8 cellular contexts compared by ENCODE assay signal in the genomic region with DNA sequence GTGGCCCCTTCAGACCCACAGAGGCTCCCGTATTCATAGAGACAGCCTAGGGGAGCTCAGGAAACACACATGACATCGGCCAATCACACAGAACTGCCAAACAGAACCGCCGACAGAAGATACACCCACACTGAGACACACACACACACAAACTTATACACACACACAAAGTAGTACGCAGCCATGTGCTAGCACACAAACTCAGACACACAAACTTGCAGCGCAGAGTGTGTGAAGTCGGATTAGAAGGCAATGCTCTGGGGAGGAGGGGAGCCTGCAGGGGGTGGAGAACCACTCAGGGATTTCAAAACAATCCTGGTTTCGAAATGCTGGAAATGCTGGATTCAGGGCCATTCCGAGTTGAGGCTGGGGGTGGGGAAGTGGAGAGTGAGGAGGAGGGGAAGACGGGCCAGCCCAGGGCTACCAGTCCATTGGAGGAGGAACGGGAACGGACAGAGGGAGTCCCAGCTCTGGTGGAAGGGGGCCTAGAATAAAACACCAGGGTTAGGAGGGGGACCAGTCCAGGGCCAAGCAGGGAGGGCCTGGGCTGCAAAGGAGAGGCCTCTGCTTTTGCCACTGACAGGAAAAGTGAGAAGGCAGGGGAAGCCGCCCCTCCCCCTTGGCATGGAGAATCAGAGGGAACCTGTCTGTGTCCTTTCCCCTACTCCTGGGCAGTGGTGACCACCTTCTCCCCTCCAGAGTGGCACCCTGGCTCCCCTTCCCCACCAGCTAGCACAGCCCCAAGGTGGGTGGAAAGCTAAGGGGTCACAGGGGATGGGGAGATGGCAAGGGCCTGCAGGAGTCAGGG. TPM values are rescaled to one million over a fixed set of nuclear protein-coding genes. Genes with fewer than 3 reads are reported as not detected.
DNase-seq lines count a peak whose midpoint lies in the region; ATAC-seq lines count a peak whose summit lies in the region.

No MANE protein-coding gene starts in this region.

- no peak overlapping the region for H3K9ac ChIP-seq in rectal smooth muscle tissue (ENCODE audit: low read length)

- peak overlapping the region; percentile 91 for H3K27ac ChIP-seq in rectal smooth muscle tissue (ENCODE audit: low read depth, low read length)

- no peaks in the 10 kb centered on the region for H3K36me3 ChIP-seq in rectal smooth muscle tissue (ENCODE audit: control insufficient read depth, insufficient read depth, low read length)

- intact Hi-C loops in activated CD4-positive, alpha-beta T cell treated with anti-CD3 and anti-CD28 coated beads, Interleukin-2, amount 10 ng/mL, durations not matched to agents 24 days and 14 days (cut with micrococcal nuclease), result no loop called here
- intact Hi-C loops in activated T-helper 2 cell treated with anti-CD3 and anti-CD28 coated beads, Interferon-gamma antibody, Interleukin-2, Interleukin-4, amounts not matched to agents 10 μg/mL and 5 μg/mL and 100 μg/mL, durations not matched to agents 14 hours and 24 hours and 36 hours (cut with micrococcal nuclease), result no loop called here
- intact Hi-C loops in left cardiac atrium (cut with DNase I), result no loop called here

- H3K27me3 ChIP-seq in rectal smooth muscle tissue (ENCODE audit: control insufficient read depth, insufficient read depth, low read length), result no peaks in the 10 kb centered on the region

- no peaks in the 10 kb centered on the region for H3K9me3 Mint-ChIP-seq in activated CD4-positive, alpha-beta T cell treated with anti-CD3 and anti-CD28 coated beads, Interleukin-2, amount 10 ng/mL, durations not matched to agents 24 days and 14 days
- no peaks in the 10 kb centered on the region for H3K9me3 Mint-ChIP-seq in activated T-helper 2 cell treated with anti-CD3 and anti-CD28 coated beads, Interferon-gamma antibody, Interleukin-2, Interleukin-4, amounts not matched to agents 10 μg/mL and 5 μg/mL and 100 μg/mL, durations not matched to agents 14 hours and 24 hours and 36 hours

- peak; percentile 63 for DNase-seq in activated CD4-positive, alpha-beta T cell treated with anti-CD3 and anti-CD28 coated beads, Interleukin-2, amount 10 ng/mL, durations not matched to agents 24 days and 14 days
- no peak for DNase-seq in activated CD4-positive, alpha-beta T cell treated with anti-CD3 and anti-CD28 coated beads for 1 hour
- DNase-seq in activated T-helper 2 cell treated with anti-CD3 and anti-CD28 coated beads, Interferon-gamma antibody, Interleukin-2, Interleukin-4, amounts not matched to agents 10 μg/mL and 5 μg/mL and 100 μg/mL, durations not matched to agents 14 hours and 24 hours and 36 hours (ENCODE audit: low spot score), result no peak
- DNase-seq in left cardiac atrium, result peak; percentile 78
- DNase-seq in globus pallidus (ENCODE audit: low spot score), result no peak
- DNase-seq in stimulated activated CD4-positive, alpha-beta T cell treated with anti-CD3 and anti-CD28 coated beads, Interleukin-4, amount 100 ng/mL, for 1 hour, result no peak

- ATAC-seq in left cardiac atrium (peak; percentile 2 to 25), GM18498 (IDR thresholded peaks at IDR 0.05; ENCODE audit: unreplicated experiment) (no peak)

- peaks cover 72% of the 10 kb centered on the region for H3K4me1 Mint-ChIP-seq in activated CD4-positive, alpha-beta T cell treated with anti-CD3 and anti-CD28 coated beads, Interleukin-2, amount 10 ng/mL, durations not matched to agents 24 days and 14 days
- peaks cover 69% of the 10 kb centered on the region for H3K4me1 Mint-ChIP-seq in activated T-helper 2 cell treated with anti-CD3 and anti-CD28 coated beads, Interferon-gamma antibody, Interleukin-2, Interleukin-4, amounts not matched to agents 10 μg/mL and 5 μg/mL and 100 μg/mL, durations not matched to agents 14 hours and 24 hours and 36 hours (ENCODE audit: low read depth)

- H3K27ac Mint-ChIP-seq in activated CD4-positive, alpha-beta T cell treated with anti-CD3 and anti-CD28 coated beads, Interleukin-2, amount 10 ng/mL, durations not matched to agents 24 days and 14 days, result peak overlapping the region; percentile 85
- peak overlapping the region; percentile 48 for H3K27ac Mint-ChIP-seq in activated T-helper 2 cell treated with anti-CD3 and anti-CD28 coated beads, Interferon-gamma antibody, Interleukin-2, Interleukin-4, amounts not matched to agents 10 μg/mL and 5 μg/mL and 100 μg/mL, durations not matched to agents 14 hours and 24 hours and 36 hours

- peak overlapping the region; percentile 81 for H3K4me3 ChIP-seq in rectal smooth muscle tissue (ENCODE audit: low read length)

- H3K36me3 Mint-ChIP-seq in activated CD4-positive, alpha-beta T cell treated with anti-CD3 and anti-CD28 coated beads, Interleukin-2, amount 10 ng/mL, durations not matched to agents 24 days and 14 days (ENCODE audit: low read depth), result peaks cover 10% of the 10 kb centered on the region
- H3K36me3 Mint-ChIP-seq in activated T-helper 2 cell treated with anti-CD3 and anti-CD28 coated beads, Interferon-gamma antibody, Interleukin-2, Interleukin-4, amounts not matched to agents 10 μg/mL and 5 μg/mL and 100 μg/mL, durations not matched to agents 14 hours and 24 hours and 36 hours (ENCODE audit: low read depth), result peaks cover 9% of the 10 kb centered on the region

- H3K4me3 Mint-ChIP-seq in activated CD4-positive, alpha-beta T cell treated with anti-CD3 and anti-CD28 coated beads, Interleukin-2, amount 10 ng/mL, durations not matched to agents 24 days and 14 days, result peak overlapping the region; percentile 91
- peak overlapping the region; percentile 59 for H3K4me3 Mint-ChIP-seq in activated T-helper 2 cell treated with anti-CD3 and anti-CD28 coated beads, Interferon-gamma antibody, Interleukin-2, Interleukin-4, amounts not matched to agents 10 μg/mL and 5 μg/mL and 100 μg/mL, durations not matched to agents 14 hours and 24 hours and 36 hours (ENCODE audit: low read depth)

- H3K4me1 ChIP-seq in rectal smooth muscle tissue (ENCODE audit: control insufficient read depth, insufficient read depth, low read length), result peaks cover 63% of the 10 kb centered on the region

- H3K27me3 Mint-ChIP-seq in activated CD4-positive, alpha-beta T cell treated with anti-CD3 and anti-CD28 coated beads, Interleukin-2, amount 10 ng/mL, durations not matched to agents 24 days and 14 days, result no peaks in the 10 kb centered on the region
- no peaks in the 10 kb centered on the region for H3K27me3 Mint-ChIP-seq in activated T-helper 2 cell treated with anti-CD3 and anti-CD28 coated beads, Interferon-gamma antibody, Interleukin-2, Interleukin-4, amounts not matched to agents 10 μg/mL and 5 μg/mL and 100 μg/mL, durations not matched to agents 14 hours and 24 hours and 36 hours (ENCODE audit: low read depth)

RNA-seq across cellular contexts. Expression of a gene that starts 4.4 kb away (rescaled TPM):
- 25.1 and 28.5 TPM in 2 replicates for total RNA-seq in activated CD4-positive, alpha-beta T cell treated with anti-CD3 and anti-CD28 coated beads, Interleukin-2, amount 10 ng/mL, durations not matched to agents 24 days and 14 days
- total RNA-seq in activated T-helper 2 cell treated with anti-CD3 and anti-CD28 coated beads, Interferon-gamma antibody, Interleukin-2, Interleukin-4, amounts not matched to agents 10 μg/mL and 5 μg/mL and 100 μg/mL, durations not matched to agents 14 hours and 24 hours and 36 hours, result 21.9 and 23.7 TPM in 2 replicates
- 10 to 100 TPM; 39.8 to 41.3 TPM for total RNA-seq in left cardiac atrium

RNA-seq across cellular contexts. Expression of a gene that starts 34.8 kb away (rescaled TPM):
- not detected in 2 replicates for total RNA-seq in activated CD4-positive, alpha-beta T cell treated with anti-CD3 and anti-CD28 coated beads, Interleukin-2, amount 10 ng/mL, durations not matched to agents 24 days and 14 days
- 0.21 TPM in 1 of 2 replicates, not detected in the other for total RNA-seq in activated T-helper 2 cell treated with anti-CD3 and anti-CD28 coated beads, Interferon-gamma antibody, Interleukin-2, Interleukin-4, amounts not matched to agents 10 μg/mL and 5 μg/mL and 100 μg/mL, durations not matched to agents 14 hours and 24 hours and 36 hours
- not detected for total RNA-seq in left cardiac atrium

RNA-seq across cellular contexts. Expression of a gene that starts 37.6 kb away (rescaled TPM):
- 6.1 and 6.4 TPM in 2 replicates for total RNA-seq in activated CD4-positive, alpha-beta T cell treated with anti-CD3 and anti-CD28 coated beads, Interleukin-2, amount 10 ng/mL, durations not matched to agents 24 days and 14 days
- 7.5 and 8.1 TPM in 2 replicates for total RNA-seq in activated T-helper 2 cell treated with anti-CD3 and anti-CD28 coated beads, Interferon-gamma antibody, Interleukin-2, Interleukin-4, amounts not matched to agents 10 μg/mL and 5 μg/mL and 100 μg/mL, durations not matched to agents 14 hours and 24 hours and 36 hours
- total RNA-seq in left cardiac atrium, result not detected

RNA-seq across cellular contexts. Expression of a gene that starts 50.2 kb away (rescaled TPM):
- not detected in 2 replicates for total RNA-seq in activated CD4-positive, alpha-beta T cell treated with anti-CD3 and anti-CD28 coated beads, Interleukin-2, amount 10 ng/mL, durations not matched to agents 24 days and 14 days
- total RNA-seq in activated T-helper 2 cell treated with anti-CD3 and anti-CD28 coated beads, Interferon-gamma antibody, Interleukin-2, Interleukin-4, amounts not matched to agents 10 μg/mL and 5 μg/mL and 100 μg/mL, durations not matched to agents 14 hours and 24 hours and 36 hours, result not detected in 2 replicates
- not detected for total RNA-seq in left cardiac atrium

Comparison
In these comparisons a context has a peak if more than half of its experiments do, and no peak if none do; other contexts are left out.
1. DNase-seq: peak in activated CD4-positive, alpha-beta T cell treated with anti-CD3 and anti-CD28 coated beads, Interleukin-2, amount 10 ng/mL, durations not matched to agents 24 days and 14 days (single experiment) and left cardiac atrium (single experiment); none in activated CD4-positive, alpha-beta T cell treated with anti-CD3 and anti-CD28 coated beads for 1 hour (single experiment), activated T-helper 2 cell treated with anti-CD3 and anti-CD28 coated beads, Interferon-gamma antibody, Interleukin-2, Interleukin-4, amounts not matched to agents 10 μg/mL and 5 μg/mL and 100 μg/mL, durations not matched to agents 14 hours and 24 hours and 36 hours (single experiment), globus pallidus (single experiment) and stimulated activated CD4-positive, alpha-beta T cell treated with anti-CD3 and anti-CD28 coated beads, Interleukin-4, amount 100 ng/mL, for 1 hour (single experiment).